20 cellular contexts compared by ENCODE assay signal in the genomic region with DNA sequence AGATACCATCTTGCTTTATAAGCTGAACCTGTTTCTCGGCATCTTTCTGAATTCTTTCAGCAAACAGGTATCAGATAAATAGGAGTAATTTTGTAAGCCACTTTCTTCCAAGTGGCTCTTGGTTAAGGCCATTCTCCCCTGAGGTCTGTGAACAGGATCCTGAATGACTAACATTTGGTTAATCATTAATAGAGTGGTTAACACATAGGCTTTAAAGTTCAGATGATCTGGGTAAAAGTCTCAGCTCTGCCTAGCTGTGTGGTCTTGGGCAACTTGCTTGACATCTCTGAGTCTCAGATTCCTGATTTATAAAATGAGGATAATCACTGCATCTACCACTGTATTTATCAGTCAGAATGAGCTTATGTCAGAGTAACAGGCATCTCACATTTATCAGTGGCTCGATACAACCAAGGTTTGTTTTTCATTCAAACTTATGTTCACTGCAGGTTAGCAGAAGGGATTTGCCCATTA. TPM values are rescaled to one million over a fixed set of nuclear protein-coding genes. Genes with fewer than 3 reads are reported as not detected.
A peak's percentile ranks its signal among the peaks of the same experiment; 100 is the strongest.
DNase-seq lines count a peak whose midpoint lies in the region; ATAC-seq, FAIRE-seq and TF ChIP-seq lines count a peak whose summit lies in the region.
"Had no signal": no experiment of that assay in that cellular context is flagged by ENCODE, and none has a peak within 500 bp of the region (broad histone marks: within the 10 kb centered on the region; RNA-seq: fewer than 3 reads in every experiment).

No MANE protein-coding gene starts in this region.

- H3K36me3 ChIP-seq in HepG2 (replicated peaks in 1 of 2; ENCODE audit: control insufficient read depth in 1 of 2, insufficient read depth in 2 of 2, low read length in 2 of 2) (no peaks in the 10 kb centered on the region), prostate gland (no peaks in the 10 kb centered on the region)
- H3K36me3 ChIP-seq: BLaER1 had no signal

- DNase-seq in HepG2 (ENCODE audit: low spot score) (peak; percentile 74), SHP77 (lab: John Stamatoyannopoulos, UW) (no peak), prostate gland (ENCODE audit: low spot score) (no peak), iPS-NIHi11 (ENCODE audit: low spot score) (no peak)
- no peak for DNase-seq in stimulated activated naive CD4-positive, alpha-beta T cell (lab: John Stamatoyannopoulos, UW)
- DNase-seq: activated CD8-positive, alpha-beta T cell treated with anti-CD3 and anti-CD28 coated beads for 36 hours; activated naive CD4-positive, alpha-beta T cell treated with anti-CD3 and anti-CD28 coated beads for 36 hours; central memory CD4-positive, alpha-beta T cell; hypothalamus; NCI-H1092; NCI-H446 treated with DMSO at 0.1 percent for 48 hours; stimulated activated CD4-positive, alpha-beta T cell treated with anti-CD3 and anti-CD28 coated beads, Interleukin-4, amount 100 ng/mL, for 24 hours had no signal

- 3% methylated on average over 2 of the region's 2 CpGs for WGBS in HepG2 (ENCODE audit: low lambda C conversion rate)
- WGBS in prostate gland: 63% methylated on average over 2 of the region's 2 CpGs

- intact Hi-C loops in HepG2 (cut with micrococcal nuclease; ENCODE audit: unreplicated experiment) (no loop called here), prostate gland (cut with DNase I) (no loop called here)

- H3K27me3 ChIP-seq in HepG2 (ENCODE audit: control insufficient read depth in 1 of 2, insufficient read depth in 2 of 2, low read length in 2 of 2) (no peaks in the 10 kb centered on the region), prostate gland (replicated peaks; ENCODE audit: insufficient read depth) (no peaks in the 10 kb centered on the region)
- H3K27me3 ChIP-seq: BLaER1 had no signal

- peak; percentile 95 for FAIRE-seq in HepG2 (lab: Jason Lieb, UNC)
- FAIRE-seq: endothelial cell of umbilical vein, G401.6 had no signal

- H3K79me2 ChIP-seq in HepG2 (ENCODE audit: insufficient read depth, low read length): no peaks in the 10 kb centered on the region

- TF ChIP-seq POLR2A in HepG2 (IDR thresholded peaks at IDR 0.05; ENCODE audit: insufficient read depth in 1 of 2, low read depth in 2 of 2, low read length in 2 of 2): no peak
- no peak for TF ChIP-seq POLR2A in prostate gland (IDR thresholded peaks at IDR 0.05)

- no peak for TF ChIP-seq RAD21 in HepG2 (CRISPR knock-in tag; IDR thresholded peaks at IDR 0.05)

- H3K4me3 ChIP-seq in HepG2 (replicated peaks in 1 of 3; ENCODE audit: insufficient read depth in 1 of 3, low read depth in 2 of 3, low read length in 3 of 3) (no peak overlapping the region), prostate gland (no peak overlapping the region)
- H3K4me3 ChIP-seq: BLaER1 had no signal

- no peak overlapping the region for H3K9ac ChIP-seq in HepG2 (ENCODE audit: insufficient read depth, low read depth, low read length)
- H3K9ac ChIP-seq: BLaER1 had no signal

- no peak overlapping the region for H2AFZ ChIP-seq in HepG2 (ENCODE audit: low read length)

- H3K4me2 ChIP-seq in HepG2 (ENCODE audit: low read depth, low read length): peak overlapping the region; percentile 20; the same call in 1 of the 2 replicates
- H3K4me2 ChIP-seq: BLaER1 had no signal

- TF ChIP-seq EP300 in HepG2 (IDR thresholded peaks at IDR 0.05; ENCODE audit: low read depth in 2 of 2, low read length in 2 of 2): no peak
- no peak for TF ChIP-seq EP300 in HepG2 (CRISPR knock-in tag; IDR thresholded peaks at IDR 0.05; ENCODE audit: borderline replicate concordance)

- CTCF ChIA-PET in HepG2 (lab: Yijun Ruan, JAX; ENCODE audit: low intra/inter-chr PET ratio, low total read pairs): no interaction called here

- H3K9me3 ChIP-seq in HepG2 (ENCODE audit: low read length): no peaks in the 10 kb centered on the region
- H3K9me3 ChIP-seq in prostate gland: no peaks in the 10 kb centered on the region
- H3K9me3 ChIP-seq: BLaER1 had no signal

- TF ChIP-seq CTCF in HepG2 (CRISPR knock-in tag; IDR thresholded peaks at IDR 0.05) (no peak), prostate gland (IDR thresholded peaks at IDR 0.05) (no peak)

- BruUV-seq in HepG2 (replicated peaks; lab: Mats Ljungman, UMichigan): no TSS peak

- POLR2A ChIA-PET in HepG2 (lab: Yijun Ruan, JAX): no interaction called here

- in situ Hi-C loops in HepG2 (cut with HindIII; ENCODE audit: extremely low pct_ligation_motif_present, low pct_unique_long_range_greater_than_20kb): no loop called here

- H3K27ac ChIP-seq in HepG2 (ENCODE audit: extremely low read length, insufficient read depth, low read length): no peak overlapping the region
- H3K27ac ChIP-seq in prostate gland: no peak overlapping the region
- H3K27ac ChIP-seq: BLaER1 had no signal

- no peaks in the 10 kb centered on the region for H4K20me1 ChIP-seq in HepG2 (ENCODE audit: insufficient read depth, low read length)
- H4K20me1 ChIP-seq: BLaER1 had no signal

- peaks cover 14% of the 10 kb centered on the region for H3K4me1 ChIP-seq in HepG2 (ENCODE audit: insufficient read depth, low read length)
- H3K4me1 ChIP-seq in prostate gland (replicated peaks): no peaks in the 10 kb centered on the region
- H3K4me1 ChIP-seq: BLaER1 had no signal

- ATAC-seq in GM18511 (IDR thresholded peaks at IDR 0.05; ENCODE audit: unreplicated experiment) (peak; percentile 85), GM21786 (IDR thresholded peaks at IDR 0.05; ENCODE audit: unreplicated experiment) (peak; percentile 80), HG03460 (IDR thresholded peaks at IDR 0.05; ENCODE audit: unreplicated experiment) (peak; percentile 74), HepG2 (peak; percentile 98)
- ATAC-seq: activated CD8-positive, alpha-beta T cell treated with anti-CD3 and anti-CD28 coated beads for 36 hours; Panc1 had no signal

TF ChIP-seq in HepG2, 621 proteins besides CTCF, POLR2A, EP300 and RAD21 (continues in another document):
- TF ChIP-seq ZNF550 (CRISPR knock-in tag; IDR thresholded peaks at IDR 0.05; ENCODE audit: borderline replicate concordance): no peak
- TF ChIP-seq, protein P1, sequence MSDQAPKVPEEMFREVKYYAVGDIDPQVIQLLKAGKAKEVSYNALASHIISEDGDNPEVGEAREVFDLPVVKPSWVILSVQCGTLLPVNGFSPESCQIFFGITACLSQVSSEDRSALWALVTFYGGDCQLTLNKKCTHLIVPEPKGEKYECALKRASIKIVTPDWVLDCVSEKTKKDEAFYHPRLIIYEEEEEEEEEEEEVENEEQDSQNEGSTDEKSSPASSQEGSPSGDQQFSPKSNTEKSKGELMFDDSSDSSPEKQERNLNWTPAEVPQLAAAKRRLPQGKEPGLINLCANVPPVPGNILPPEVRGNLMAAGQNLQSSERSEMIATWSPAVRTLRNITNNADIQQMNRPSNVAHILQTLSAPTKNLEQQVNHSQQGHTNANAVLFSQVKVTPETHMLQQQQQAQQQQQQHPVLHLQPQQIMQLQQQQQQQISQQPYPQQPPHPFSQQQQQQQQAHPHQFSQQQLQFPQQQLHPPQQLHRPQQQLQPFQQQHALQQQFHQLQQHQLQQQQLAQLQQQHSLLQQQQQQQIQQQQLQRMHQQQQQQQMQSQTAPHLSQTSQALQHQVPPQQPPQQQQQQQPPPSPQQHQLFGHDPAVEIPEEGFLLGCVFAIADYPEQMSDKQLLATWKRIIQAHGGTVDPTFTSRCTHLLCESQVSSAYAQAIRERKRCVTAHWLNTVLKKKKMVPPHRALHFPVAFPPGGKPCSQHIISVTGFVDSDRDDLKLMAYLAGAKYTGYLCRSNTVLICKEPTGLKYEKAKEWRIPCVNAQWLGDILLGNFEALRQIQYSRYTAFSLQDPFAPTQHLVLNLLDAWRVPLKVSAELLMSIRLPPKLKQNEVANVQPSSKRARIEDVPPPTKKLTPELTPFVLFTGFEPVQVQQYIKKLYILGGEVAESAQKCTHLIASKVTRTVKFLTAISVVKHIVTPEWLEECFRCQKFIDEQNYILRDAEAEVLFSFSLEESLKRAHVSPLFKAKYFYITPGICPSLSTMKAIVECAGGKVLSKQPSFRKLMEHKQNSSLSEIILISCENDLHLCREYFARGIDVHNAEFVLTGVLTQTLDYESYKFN (CRISPR knock-in tag; conservative IDR thresholded peaks at IDR 0.05): 0 out of 2 replicates have a peak, but pooled peaks have one; percentile 20
- no peak for TF ChIP-seq NR2F6 (IDR thresholded peaks at IDR 0.05)
- no peak for TF ChIP-seq NR2F6 (CRISPR knock-in tag; IDR thresholded peaks at IDR 0.05)
- TF ChIP-seq ZNF484 (CRISPR knock-in tag; IDR thresholded peaks at IDR 0.05; ENCODE audit: borderline replicate concordance, low read depth): no peak
- 0 out of 2 replicates have a peak, but pooled peaks have one; percentile 15 for TF ChIP-seq ZNF644 (CRISPR knock-in tag; IDR thresholded peaks at IDR 0.05; ENCODE audit: low read depth)
- no peak for TF ChIP-seq SOX6 (IDR thresholded peaks at IDR 0.05)
- 0 out of 2 replicates have a peak, but pooled peaks have one; percentile 17 for TF ChIP-seq SOX6 (CRISPR knock-in tag; IDR thresholded peaks at IDR 0.05)
- no peak for TF ChIP-seq ZNF253 (CRISPR knock-in tag; IDR thresholded peaks at IDR 0.05; ENCODE audit: borderline replicate concordance)
- TF ChIP-seq HOXA9 (CRISPR knock-in tag; IDR thresholded peaks at IDR 0.05; ENCODE audit: borderline replicate concordance): no peak

RNA-seq across cellular contexts. Expression of a gene that starts 44.4 kb away (rescaled TPM):
- total RNA-seq in HepG2 (2016; rRNA removed; fragmentation: Illumina TruSeq; extraction: Trizol) (not detected in 2 replicates), prostate gland (1 to 10 TPM; 3.0 to 7.3 TPM)
- not detected in 2 replicates for total RNA-seq in HepG2 (2016; cell fraction: cytosol; rRNA removed; fragmentation: Illumina TruSeq; extraction: Trizol; ENCODE audit: low read depth)
- total RNA-seq in HepG2 (2016; cell fraction: insoluble cytoplasmic fraction; rRNA removed; fragmentation: Illumina TruSeq; extraction: Trizol): not detected in 2 replicates
- not detected in 2 replicates for total RNA-seq in HepG2 (2016; cell fraction: membrane; rRNA removed; fragmentation: Illumina TruSeq; extraction: Trizol)
- total RNA-seq in HepG2 (2016; cell fraction: nucleus; rRNA removed; fragmentation: Illumina TruSeq; extraction: Trizol): not detected in 2 replicates
- polyA plus RNA-seq in HepG2 (2011; rRNA removed): 0.04 TPM in 1 of 2 replicates, not detected in the other
- not detected in 2 replicates for polyA plus RNA-seq in HepG2 (2011; cell fraction: cytosol; rRNA removed)
- not detected in 2 replicates for polyA plus RNA-seq in HepG2 (2011; cell fraction: nucleus; rRNA removed)
- polyA plus RNA-seq in HepG2 (2012): not detected in 2 replicates
- polyA plus RNA-seq in HepG2 (2016; cell fraction: cytosol; fragmentation: Illumina TruSeq; extraction: Trizol; ENCODE audit: low read depth): not detected in 2 replicates
- polyA plus RNA-seq in HepG2 (2016; cell fraction: insoluble cytoplasmic fraction; fragmentation: Illumina TruSeq; extraction: Trizol; ENCODE audit: low read depth): not detected in 2 replicates
- polyA plus RNA-seq in HepG2 (2016; cell fraction: membrane; fragmentation: Illumina TruSeq; extraction: Trizol; ENCODE audit: low read depth): not detected in 2 replicates
- not detected in 2 replicates for polyA plus RNA-seq in HepG2 (2016; cell fraction: nucleus; fragmentation: Illumina TruSeq; extraction: Trizol; ENCODE audit: insufficient read depth, low read depth)
- 1.1 TPM in 1 of 2 replicates, not detected in the other for polyA minus RNA-seq in HepG2 (2011; rRNA and poly(A)+ RNA removed; ENCODE audit: low replicate concordance)
- polyA minus RNA-seq in HepG2 (2011; cell fraction: cytosol; rRNA and poly(A)+ RNA removed): not detected in 2 replicates
- polyA minus RNA-seq in HepG2 (2011; cell fraction: nucleus; rRNA and poly(A)+ RNA removed): not detected in 2 replicates
- total RNA-seq: activated CD8-positive, alpha-beta T cell treated with anti-CD3 and anti-CD28 coated beads for 36 hours; activated naive CD4-positive, alpha-beta T cell treated with anti-CD3 and anti-CD28 coated beads for 36 hours; endothelial cell of umbilical vein; T-helper 2 cell treated with Interferon-gamma antibody and Interleukin-4, amounts not matched to agents 100 ng/mL and 5 ng/mL, for 36 hours had no signal
